Comparison of ENCODE assay signal across 23 cellular contexts in genomic region chr6:50699086-50699886, GRCh38. TPM values are rescaled to one million over a fixed set of nuclear protein-coding genes. Genes with fewer than 3 reads are reported as not detected.
DNase-seq lines count a peak whose midpoint lies in the region; ATAC-seq and TF ChIP-seq lines count a peak whose summit lies in the region.
"Had no signal": no experiment of that assay in that cellular context is flagged by ENCODE, and none has a peak within 500 bp of the region (broad histone marks: within the 10 kb centered on the region; RNA-seq: fewer than 3 reads in every experiment).

No MANE protein-coding gene starts in this region.

- no peaks in the 10 kb centered on the region for H3K36me3 Mint-ChIP-seq in endodermal cell (ENCODE audit: low read depth)
- H3K36me3 Mint-ChIP-seq: activated naive CD8-positive, alpha-beta T cell treated with anti-CD3 and anti-CD28 coated beads, Interleukin-2, amount 10 ng/mL, durations not matched to agents 7 days and 5 days; CD4-positive, alpha-beta memory T cell had no signal

- TF ChIP-seq CTCF in AG10803 (conservative IDR thresholded peaks at IDR 0.05; ENCODE audit: low read length) (no peak), endodermal cell (conservative IDR thresholded peaks at IDR 0.05) (no peak), smooth muscle cell (IDR thresholded peaks at IDR 0.05; ENCODE audit: borderline replicate concordance, insufficient read depth, poor library complexity, severe bottlenecking) (no peak)

- H3K27me3 Mint-ChIP-seq in endodermal cell (ENCODE audit: insufficient read depth), result peaks cover 74% of the 10 kb centered on the region
- H3K27me3 Mint-ChIP-seq: activated naive CD8-positive, alpha-beta T cell treated with anti-CD3 and anti-CD28 coated beads, Interleukin-2, amount 10 ng/mL, durations not matched to agents 7 days and 5 days; T-helper 17 cell had no signal

- H3K4me1 ChIP-seq in endodermal cell (ENCODE audit: control insufficient read depth, insufficient read depth, low read length) (no peaks in the 10 kb centered on the region), smooth muscle cell (ENCODE audit: low read depth) (no peaks in the 10 kb centered on the region)
- H3K4me1 ChIP-seq: upper lobe of left lung had no signal

- ATAC-seq in HG02610 (IDR thresholded peaks at IDR 0.05; ENCODE audit: unreplicated experiment) (peak; percentile 68), GM21423 (IDR thresholded peaks at IDR 0.05; ENCODE audit: unreplicated experiment) (no peak), HG03469 (IDR thresholded peaks at IDR 0.05; ENCODE audit: unreplicated experiment) (no peak)
- ATAC-seq: left ventricle myocardium superior, T-helper 17 cell had no signal

- no peak overlapping the region for H3K4me3 Mint-ChIP-seq in endodermal cell
- H3K4me3 Mint-ChIP-seq: activated naive CD8-positive, alpha-beta T cell treated with anti-CD3 and anti-CD28 coated beads, Interleukin-2, amount 10 ng/mL, durations not matched to agents 7 days and 5 days; CD4-positive, alpha-beta memory T cell; T-helper 17 cell had no signal

- H3K4me2 ChIP-seq in smooth muscle cell, result no peak overlapping the region

- H3K9me3 ChIP-seq in endodermal cell (ENCODE audit: control insufficient read depth, low read length) (no peaks in the 10 kb centered on the region), smooth muscle cell (replicated peaks; ENCODE audit: low read depth) (no peaks in the 10 kb centered on the region)
- H3K9me3 ChIP-seq: upper lobe of left lung had no signal

- no peaks in the 10 kb centered on the region for H3K4me1 Mint-ChIP-seq in endodermal cell
- H3K4me1 Mint-ChIP-seq: activated naive CD8-positive, alpha-beta T cell treated with anti-CD3 and anti-CD28 coated beads, Interleukin-2, amount 10 ng/mL, durations not matched to agents 7 days and 5 days; T-helper 17 cell had no signal

- H3K27ac ChIP-seq in endodermal cell (ENCODE audit: low read depth, low read length) (no peak overlapping the region), smooth muscle cell (ENCODE audit: low read depth) (no peak overlapping the region)
- H3K27ac ChIP-seq: upper lobe of left lung had no signal

- 33 to 57% methylated on average over 3 to 11 of the region's 12 CpGs for WGBS in endodermal cell (ENCODE audit: insufficient coverage in 1 of 2, insufficient read length in 1 of 2), 2 experiments
- WGBS in smooth muscle cell (ENCODE audit: low lambda C conversion rate), result 27% methylated on average over 12 of the region's 12 CpGs

- H3K9ac ChIP-seq in endodermal cell (ENCODE audit: extremely low read depth, low read length, poor library complexity, severe bottlenecking), result no peak overlapping the region
- H3K9ac ChIP-seq in smooth muscle cell (ENCODE audit: low read depth), result no peak overlapping the region

- H3K27me3 ChIP-seq in endodermal cell (ENCODE audit: control insufficient read depth, insufficient read depth, low read length, poor library complexity, severe bottlenecking), result peaks cover 61% of the 10 kb centered on the region
- H3K27me3 ChIP-seq in smooth muscle cell (ENCODE audit: low read depth), result peaks cover 17% of the 10 kb centered on the region
- H3K27me3 ChIP-seq: upper lobe of left lung had no signal

- no peak overlapping the region for H3K27ac Mint-ChIP-seq in endodermal cell
- H3K27ac Mint-ChIP-seq: activated naive CD8-positive, alpha-beta T cell treated with anti-CD3 and anti-CD28 coated beads, Interleukin-2, amount 10 ng/mL, durations not matched to agents 7 days and 5 days; CD4-positive, alpha-beta memory T cell; progenitor cell of endocrine pancreas; T-helper 17 cell had no signal

- H2AFZ ChIP-seq in smooth muscle cell (ENCODE audit: low read depth), result no peak overlapping the region

- H3K9me3 Mint-ChIP-seq in endodermal cell, result no peaks in the 10 kb centered on the region

- H3K4me3 ChIP-seq in AG10803 (ENCODE audit: low read length) (no peak overlapping the region), endodermal cell (ENCODE audit: low read length) (no peak overlapping the region), smooth muscle cell (no peak overlapping the region)
- H3K4me3 ChIP-seq: upper lobe of left lung had no signal

- no peaks in the 10 kb centered on the region for H3F3A ChIP-seq in smooth muscle cell (ENCODE audit: low read depth)

- H3K79me2 ChIP-seq in smooth muscle cell (ENCODE audit: low read depth), result no peaks in the 10 kb centered on the region

- DNase-seq in AG10803 (ENCODE audit: low read depth) (peak; percentile 33), endodermal cell (peak; percentile 80), smooth muscle cell (lab: John Stamatoyannopoulos, UW; ENCODE audit: unreplicated experiment) (no peak), NCI-H526 treated with DMSO at 0.1 percent for 48 hours (lab: John Stamatoyannopoulos, UW) (no peak)
- DNase-seq: ACHN; activated CD4-positive, alpha-beta T cell treated with anti-CD3 and anti-CD28 coated beads, Interleukin-2, amount 50 U/mL, for 1 hour; activated naive CD8-positive, alpha-beta T cell treated with anti-CD3 and anti-CD28 coated beads, Interleukin-2, amount 10 ng/mL, durations not matched to agents 7 days and 5 days; activated T-cell treated with anti-CD3 and anti-CD28 coated beads, Interleukin-2, amount 50 U/mL, for 1 hour; CD4-positive, alpha-beta memory T cell; effector memory CD4-positive, alpha-beta T cell; EL; left ventricle myocardium superior; stimulated activated naive CD4-positive, alpha-beta T cell; T-helper 17 cell; upper lobe of left lung had no signal

- H3K36me3 ChIP-seq in endodermal cell (ENCODE audit: control insufficient read depth, insufficient read depth, low read length) (no peaks in the 10 kb centered on the region), smooth muscle cell (ENCODE audit: low read depth) (no peaks in the 10 kb centered on the region)
- H3K36me3 ChIP-seq: upper lobe of left lung had no signal

- no peaks in the 10 kb centered on the region for H4K20me1 ChIP-seq in smooth muscle cell (ENCODE audit: low read depth)

TF ChIP-seq in PFSK-1, 5 proteins besides CTCF, POLR2A, EP300 and RAD21:
- TF ChIP-seq SIN3A (IDR thresholded peaks at IDR 0.05; ENCODE audit: borderline replicate concordance, insufficient read depth, low read length) (no peak), REST (IDR thresholded peaks at IDR 0.05; ENCODE audit: insufficient read depth in 1 of 2, low read depth in 2 of 2, low read length in 2 of 2) (peak; percentile 69 to 91), POLR2AphosphoS5 (IDR thresholded peaks at IDR 0.05; ENCODE audit: low read depth, low read length) (no peak)

RNA-seq across cellular contexts. Expression of gene TFAP2D, which starts 14.0 kb away (rescaled TPM):
- not detected for polyA plus RNA-seq in PFSK-1 (2012; ENCODE audit: insufficient read length, low read depth)
- total RNA-seq in endodermal cell (not detected), smooth muscle cell (not detected in 2 replicates)
- polyA plus RNA-seq in endodermal cell (2013, experiment 1 of 2), result not detected
- polyA plus RNA-seq in endodermal cell (2013, experiment 2 of 2), result not detected
- polyA plus RNA-seq in smooth muscle cell, result not detected in 2 replicates
- total RNA-seq: activated naive CD8-positive, alpha-beta T cell treated with anti-CD3 and anti-CD28 coated beads, Interleukin-2, amount 10 ng/mL, durations not matched to agents 7 days and 5 days; cardiac septum; CD4-positive, alpha-beta memory T cell; fibroblast of villous mesenchyme; left ventricle myocardium superior; myocyte; progenitor cell of endocrine pancreas; T-helper 17 cell; upper lobe of left lung had no signal
- polyA plus RNA-seq: CD4-positive, alpha-beta memory T cell had no signal

Comparison
In these comparisons a context has a peak if more than half of its experiments do, and no peak if none do; other contexts are left out.
1. DNase-seq: peak in AG10803 (single experiment) and endodermal cell (single experiment); none in smooth muscle cell (single experiment) and NCI-H526 treated with DMSO at 0.1 percent for 48 hours (single experiment).